ENCODE assay signal across 10 cellular contexts in genomic region chr11:83816572-83817187, GRCh38.
DNase-seq lines count a peak whose midpoint lies in the region; ATAC-seq, FAIRE-seq and TF ChIP-seq lines count a peak whose summit lies in the region.
"Had no signal": no experiment of that assay in that cellular context is flagged by ENCODE, and none has a peak within 500 bp of the region (broad histone marks: within the 10 kb centered on the region; RNA-seq: fewer than 3 reads in every experiment).

No MANE protein-coding gene starts in this region.

- H2AFZ ChIP-seq in MM.1S (ENCODE audit: low read length), result no peak overlapping the region
- no peak overlapping the region for H2AFZ ChIP-seq in mesenchymal stem cell (ENCODE audit: low read depth, low read length)

- H3K9me3 ChIP-seq in MM.1S (replicated peaks; ENCODE audit: insufficient read depth, low read length) (no peaks in the 10 kb centered on the region), mesenchymal stem cell (ENCODE audit: control insufficient read depth, low read length) (no peaks in the 10 kb centered on the region)
- H3K9me3 ChIP-seq: neutrophil, SJCRH30 had no signal

- H3K14ac ChIP-seq in mesenchymal stem cell (ENCODE audit: low read length in 2 of 2), result no peak overlapping the region

- no peak overlapping the region for H2BK15ac ChIP-seq in mesenchymal stem cell (ENCODE audit: low read depth, poor library complexity, severe bottlenecking)

- TF ChIP-seq CTCF in MM.1S (IDR thresholded peaks at IDR 0.05; ENCODE audit: low read length), result peak; percentile 63
- TF ChIP-seq CTCF in astrocyte of the cerebellum (IDR thresholded peaks at IDR 0.05; ENCODE audit: low read depth, low read length, missing control alignments), result peak; percentile 52

- no peak overlapping the region for H3K27ac Mint-ChIP-seq in activated T-helper 2 cell treated with anti-CD3 and anti-CD28 coated beads, Interferon-gamma antibody, Interleukin-2, Interleukin-4, amounts not matched to agents 10 μg/mL and 5 μg/mL and 100 μg/mL, durations not matched to agents 14 hours and 24 hours and 36 hours

- no peaks in the 10 kb centered on the region for H3F3A ChIP-seq in MM.1S (ENCODE audit: insufficient read depth, low read length)

- H3K9ac ChIP-seq in MM.1S (ENCODE audit: low read length), result no peak overlapping the region
- no peak overlapping the region for H3K9ac ChIP-seq in mesenchymal stem cell (ENCODE audit: low read length)

- peak; percentile 90 for FAIRE-seq in G401.6 (lab: Jason Lieb, UNC)

- WGBS in mesenchymal stem cell, result 50% methylated on average over 2 of the region's 2 CpGs

- H3K4me3 ChIP-seq in MM.1S (ENCODE audit: low read length), result no peak overlapping the region
- H3K4me3 ChIP-seq in astrocyte of the cerebellum (ENCODE audit: low read depth, low read length), result no peak overlapping the region
- no peak overlapping the region for H3K4me3 ChIP-seq in mesenchymal stem cell (ENCODE audit: insufficient read depth in 1 of 2, low read depth in 1 of 2, low read length in 2 of 2)
- H3K4me3 ChIP-seq: SJCRH30 had no signal

- no peaks in the 10 kb centered on the region for H3K4me1 Mint-ChIP-seq in activated T-helper 2 cell treated with anti-CD3 and anti-CD28 coated beads, Interferon-gamma antibody, Interleukin-2, Interleukin-4, amounts not matched to agents 10 μg/mL and 5 μg/mL and 100 μg/mL, durations not matched to agents 14 hours and 24 hours and 36 hours (ENCODE audit: low read depth)

- no peak overlapping the region for H3K4ac ChIP-seq in mesenchymal stem cell (ENCODE audit: low read depth in 1 of 2, low read length in 2 of 2)

- H2BK12ac ChIP-seq in mesenchymal stem cell (ENCODE audit: low read length in 2 of 2), result no peak overlapping the region

- H3K27ac ChIP-seq in MM.1S (ENCODE audit: low read length) (no peak overlapping the region), mesenchymal stem cell (ENCODE audit: low read length, poor library complexity, severe bottlenecking) (no peak overlapping the region)
- H3K27ac ChIP-seq: neutrophil, SJCRH30 had no signal

- H2AK5ac ChIP-seq in mesenchymal stem cell (ENCODE audit: low read length, severe bottlenecking), result no peak overlapping the region

- H3K4me1 ChIP-seq in MM.1S (ENCODE audit: low read length) (no peaks in the 10 kb centered on the region), mesenchymal stem cell (ENCODE audit: control insufficient read depth, insufficient read depth, low read depth, low read length) (no peaks in the 10 kb centered on the region)
- H3K4me1 ChIP-seq: SJCRH30 had no signal

- H4K20me1 ChIP-seq in MM.1S (ENCODE audit: insufficient read depth, low read length), result no peaks in the 10 kb centered on the region

- H3K36me3 ChIP-seq in MM.1S (replicated peaks; ENCODE audit: insufficient read depth, low read length) (no peaks in the 10 kb centered on the region), mesenchymal stem cell (ENCODE audit: control insufficient read depth in 1 of 2, insufficient read depth in 2 of 2, low read depth in 1 of 2, low read length in 2 of 2) (no peaks in the 10 kb centered on the region)
- H3K36me3 ChIP-seq: neutrophil, SJCRH30 had no signal

- H3K23ac ChIP-seq in mesenchymal stem cell (ENCODE audit: low read length in 2 of 2), result no peak overlapping the region

- H3K4me3 Mint-ChIP-seq in activated T-helper 2 cell treated with anti-CD3 and anti-CD28 coated beads, Interferon-gamma antibody, Interleukin-2, Interleukin-4, amounts not matched to agents 10 μg/mL and 5 μg/mL and 100 μg/mL, durations not matched to agents 14 hours and 24 hours and 36 hours (ENCODE audit: low read depth), result no peak overlapping the region

- no peaks in the 10 kb centered on the region for H3K9me3 Mint-ChIP-seq in activated T-helper 2 cell treated with anti-CD3 and anti-CD28 coated beads, Interferon-gamma antibody, Interleukin-2, Interleukin-4, amounts not matched to agents 10 μg/mL and 5 μg/mL and 100 μg/mL, durations not matched to agents 14 hours and 24 hours and 36 hours

- H4K91ac ChIP-seq in mesenchymal stem cell (ENCODE audit: low read length), result no peak overlapping the region

- H3K18ac ChIP-seq in mesenchymal stem cell (ENCODE audit: low read depth in 1 of 2, low read length in 2 of 2), result no peak overlapping the region

- H2BK5ac ChIP-seq in mesenchymal stem cell (ENCODE audit: low read depth, low read length, poor library complexity, severe bottlenecking), result no peak overlapping the region

- H2BK120ac ChIP-seq in mesenchymal stem cell (ENCODE audit: low read depth, low read length), result no peak overlapping the region

- H3K4me2 ChIP-seq in MM.1S (ENCODE audit: low read depth, low read length) (no peak overlapping the region), mesenchymal stem cell (ENCODE audit: low read length, poor library complexity, severe bottlenecking) (no peak overlapping the region)

- no peaks in the 10 kb centered on the region for H3K79me1 ChIP-seq in mesenchymal stem cell (replicated peaks; ENCODE audit: low read length, poor library complexity, severe bottlenecking)

- H3K9me2 ChIP-seq in MM.1S (replicated peaks; ENCODE audit: insufficient read depth, low read length), result no peaks in the 10 kb centered on the region

- H3K27me3 ChIP-seq in MM.1S (replicated peaks; ENCODE audit: insufficient read depth, low read length) (no peaks in the 10 kb centered on the region), mesenchymal stem cell (ENCODE audit: control insufficient read depth in 1 of 2, insufficient read depth in 1 of 2, low read length in 2 of 2) (no peaks in the 10 kb centered on the region)
- H3K27me3 ChIP-seq: neutrophil, SJCRH30 had no signal

- in situ Hi-C loops in astrocyte of the cerebellum (cut with HindIII; ENCODE audit: low sequenced_read_pairs), result loop anchor here (25.0 kb wide), 2 partner anchors 954 to 1104 kb away; no protein-coding TSS in a partner anchor

- no peak overlapping the region for H4K8ac ChIP-seq in mesenchymal stem cell (ENCODE audit: low read length)

- peak; percentile 53 for DNase-seq in MM.1S
- peak; percentile 13 for DNase-seq in astrocyte of the cerebellum (ENCODE audit: low read depth)
- peak; percentile 36 for DNase-seq in mesenchymal stem cell
- DNase-seq in retina, result no peak
- no peak for DNase-seq in ecto neural progenitor cell (ENCODE audit: low spot score)
- no peak for DNase-seq in activated T-helper 2 cell treated with anti-CD3 and anti-CD28 coated beads, Interferon-gamma antibody, Interleukin-2, Interleukin-4, amounts not matched to agents 10 μg/mL and 5 μg/mL and 100 μg/mL, durations not matched to agents 14 hours and 24 hours and 36 hours (ENCODE audit: low spot score)

- H3K36me3 Mint-ChIP-seq in activated T-helper 2 cell treated with anti-CD3 and anti-CD28 coated beads, Interferon-gamma antibody, Interleukin-2, Interleukin-4, amounts not matched to agents 10 μg/mL and 5 μg/mL and 100 μg/mL, durations not matched to agents 14 hours and 24 hours and 36 hours (ENCODE audit: low read depth), result no peaks in the 10 kb centered on the region

- peaks cover 2% of the 10 kb centered on the region for H3K27me3 Mint-ChIP-seq in activated T-helper 2 cell treated with anti-CD3 and anti-CD28 coated beads, Interferon-gamma antibody, Interleukin-2, Interleukin-4, amounts not matched to agents 10 μg/mL and 5 μg/mL and 100 μg/mL, durations not matched to agents 14 hours and 24 hours and 36 hours (ENCODE audit: low read depth)

- H3K79me2 ChIP-seq in MM.1S (ENCODE audit: low read length), result no peaks in the 10 kb centered on the region

- intact Hi-C loops in activated T-helper 2 cell treated with anti-CD3 and anti-CD28 coated beads, Interferon-gamma antibody, Interleukin-2, Interleukin-4, amounts not matched to agents 10 μg/mL and 5 μg/mL and 100 μg/mL, durations not matched to agents 14 hours and 24 hours and 36 hours (cut with micrococcal nuclease), result loop anchor here (2.0 to 5.0 kb wide), 2 partner anchors 949 to 1098 kb away; no protein-coding TSS in a partner anchor

- ATAC-seq in GM21423 (IDR thresholded peaks at IDR 0.05; ENCODE audit: unreplicated experiment), result no peak

Comparison
In these comparisons a context has a peak if more than half of its experiments do, and no peak if none do; other contexts are left out.
1. DNase-seq: peak in MM.1S (single experiment), astrocyte of the cerebellum (single experiment) and mesenchymal stem cell (single experiment); none in retina (single experiment), ecto neural progenitor cell (single experiment) and activated T-helper 2 cell treated with anti-CD3 and anti-CD28 coated beads, Interferon-gamma antibody, Interleukin-2, Interleukin-4, amounts not matched to agents 10 μg/mL and 5 μg/mL and 100 μg/mL, durations not matched to agents 14 hours and 24 hours and 36 hours (single experiment).